8 cellular contexts compared by ENCODE assay signal in genomic region chr4:143375326-143376073, GRCh38. TPM values are rescaled to one million over a fixed set of nuclear protein-coding genes. Genes with fewer than 3 reads are reported as not detected.
A peak's percentile ranks its signal among the peaks of the same experiment; 100 is the strongest.
DNase-seq lines count a peak whose midpoint lies in the region; ATAC-seq and TF ChIP-seq lines count a peak whose summit lies in the region.

No MANE protein-coding gene starts in this region.

- H3K27ac ChIP-seq in ascending aorta = peak overlapping the region; percentile 41 to 71

- no peaks in the 10 kb centered on the region for H3K9me3 ChIP-seq in ascending aorta

- peak overlapping the region in 1 of 2 donors; percentile 6 for H3K4me3 ChIP-seq in ascending aorta

- DNase-seq in NCI-H1417 (lab: John Stamatoyannopoulos, UW) (peak in 2 of 3 experiments; percentile 26 to 74), NCI-H1417 treated with DMSO at 0.1 percent for 48 hours (lab: John Stamatoyannopoulos, UW) (no peak), GM20000 (ENCODE audit: low spot score) (no peak), ascending aorta (ENCODE audit: low spot score in 2 of 2) (no peak), kidney tubule cell (ENCODE audit: low spot score) (peak; percentile 38), activated gamma-delta T cell (lab: John Stamatoyannopoulos, UW) (no peak)
- no peak for DNase-seq in stimulated activated naive CD4-positive, alpha-beta T cell treated with Interleukin-2 at 50 U/mL for 16 hours (lab: John Stamatoyannopoulos, UW)

- H3K36me3 ChIP-seq in ascending aorta = no peaks in the 10 kb centered on the region

- peak; percentile 28 for ATAC-seq in HG03565 (IDR thresholded peaks at IDR 0.05; ENCODE audit: unreplicated experiment)

- intact Hi-C loops in ascending aorta (cut with DNase I) = no loop called here

- no peaks in the 10 kb centered on the region for H3K27me3 ChIP-seq in ascending aorta

- peak; percentile 44 for TF ChIP-seq CTCF in GM20000 (IDR thresholded peaks at IDR 0.05; ENCODE audit: extremely low read depth, missing control alignments)
- peak; percentile 26 to 48 (median 28) for TF ChIP-seq CTCF in ascending aorta (IDR thresholded peaks at IDR 0.05)

- peaks cover 19 to 59% of the 10 kb centered on the region in 2 donors for H3K4me1 ChIP-seq in ascending aorta

RNA-seq across cellular contexts. Expression of gene GAB1, which starts 38.8 kb away (rescaled TPM):
- 31.0 TPM for total RNA-seq in ascending aorta

Comparison
In these comparisons a context has a peak if more than half of its experiments do, and no peak if none do; other contexts are left out.
1. DNase-seq: peak in NCI-H1417 (2 of 3) and kidney tubule cell (single experiment); none in NCI-H1417 treated with DMSO at 0.1 percent for 48 hours (single experiment), GM20000 (single experiment), ascending aorta (0 of 2), activated gamma-delta T cell (single experiment) and stimulated activated naive CD4-positive, alpha-beta T cell treated with Interleukin-2 at 50 U/mL for 16 hours (single experiment).